8 cellular contexts compared by ENCODE assay signal in the genomic region with DNA sequence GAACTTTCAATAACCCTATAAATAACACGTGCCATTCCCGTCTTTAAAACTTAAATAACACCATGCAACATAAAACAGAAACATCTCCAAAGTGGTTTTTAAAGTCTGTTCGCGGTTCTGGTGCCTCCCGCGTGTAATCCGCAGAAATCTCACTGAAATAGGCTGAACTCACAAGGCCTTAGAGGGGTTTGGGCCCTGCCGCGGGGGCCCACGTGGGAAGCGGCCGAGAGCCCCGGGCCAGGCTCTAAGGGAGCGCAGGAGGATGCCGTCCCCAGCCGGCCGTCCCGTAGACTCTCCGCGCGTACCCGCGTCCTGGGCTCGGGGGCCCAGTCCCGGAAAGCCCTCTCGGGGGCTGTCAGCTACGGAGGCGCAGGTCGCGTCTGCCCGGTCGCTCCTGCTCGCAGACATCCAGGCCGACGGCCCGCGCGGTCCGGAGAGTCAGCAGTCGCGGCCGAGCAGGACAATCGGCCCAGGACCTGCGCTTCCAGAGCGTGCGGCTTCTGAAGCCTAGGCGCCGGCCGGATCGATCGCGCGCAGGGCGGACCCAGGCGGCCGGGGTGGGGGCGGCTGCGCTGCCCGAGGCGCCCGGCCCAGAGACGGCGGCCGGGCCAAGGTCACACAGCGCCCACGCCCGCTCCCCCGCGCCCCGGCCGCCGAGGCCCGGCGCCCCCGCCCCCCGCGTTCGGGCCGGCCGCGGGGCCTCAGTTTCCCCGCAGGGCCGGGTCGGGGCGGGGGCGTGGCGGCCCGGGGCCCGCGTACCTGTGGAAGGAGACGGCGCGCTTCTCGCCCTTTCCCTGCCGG. TPM values are rescaled to one million over a fixed set of nuclear protein-coding genes. Genes with fewer than 3 reads are reported as not detected.
DNase-seq lines count a peak whose midpoint lies in the region; ATAC-seq, FAIRE-seq and TF ChIP-seq lines count a peak whose summit lies in the region.

No MANE protein-coding gene starts in this region.

- CTCF ChIA-PET in GM12878 (lab: Yijun Ruan, JAX) = interaction anchor here (1.0 to 1.6 kb wide), 2 partner anchors 12 to 50 kb away, joined by 3 to 4 read pairs; a partner anchor contains a TSS

- intact Hi-C loops in GM12878 (cut with micrococcal nuclease; ENCODE audit: unreplicated experiment) = no loop called here

- peak overlapping the region; percentile 87 for H3K9ac ChIP-seq in GM12878 (ENCODE audit: control insufficient read depth, insufficient read depth, low read length)

- POLR2A ChIA-PET in GM12878 (lab: Charles Lee) = interaction anchor here (0.5 to 0.6 kb wide), 2 partner anchors 151 to 208 kb away, joined by 3 read pairs; no protein-coding TSS in a partner anchor

- ATAC-seq in GM18868 (IDR thresholded peaks at IDR 0.05; ENCODE audit: unreplicated experiment) = peak; percentile 30
- peak; percentile 34 for ATAC-seq in HG03064 (IDR thresholded peaks at IDR 0.05; ENCODE audit: low read depth, unreplicated experiment)
- peak; percentile 52 for ATAC-seq in GM12878

- in situ Hi-C loops in GM12878 (cut with MboI) = no loop called here

- peak overlapping the region; percentile 68 for H2AFZ ChIP-seq in GM12878 (ENCODE audit: control insufficient read depth, low read depth, low read length)

- H3K9me3 ChIP-seq in GM12878 (replicated peaks; ENCODE audit: control insufficient read depth, insufficient read depth, low read length) = no peaks in the 10 kb centered on the region; the same call in 1 of the 3 replicates

- peak overlapping the region; percentile 98 for H3K27ac ChIP-seq in GM12878 (ENCODE audit: control insufficient read depth, insufficient read depth)

- H4K20me1 ChIP-seq in GM12878 (ENCODE audit: control insufficient read depth, insufficient read depth) = no peaks in the 10 kb centered on the region

- no peak for TF ChIP-seq EP300 in GM12878 (IDR thresholded peaks at IDR 0.05; ENCODE audit: borderline replicate concordance in 1 of 2, control insufficient read depth in 1 of 2, low read depth in 2 of 2, low read length in 2 of 2)

- no TSS peak for BruUV-seq in GM12878 (replicated peaks; lab: Mats Ljungman, UMichigan)

- DNase-seq in AG08396 (ENCODE audit: low spot score) (peak; percentile 67), RPMI8226 (peak; percentile 51), GM12878 (ENCODE audit: low read depth, low spot score) (no peak), iPS-NIHi7 (ENCODE audit: extremely low spot score) (peak; percentile 63), superior temporal gyrus (ENCODE audit: extremely low spot score) (no peak)
- peak; percentile 25 for DNase-seq in stimulated activated CD4-positive, alpha-beta T cell treated with anti-CD3 and anti-CD28 coated beads, Interleukin-1b, Interleukin-23, amount 100 ng/mL, for 48 hours

- TF ChIP-seq POLR2A in GM12878 (IDR thresholded peaks at IDR 0.05; ENCODE audit: low read depth, low read length) = 0 out of 2 replicates have a peak, but pooled peaks have one; percentile 6

- peaks cover 12 to 21% of the 10 kb centered on the region in 2 experiments; a peak in 3 of 4 replicates for H3K36me3 ChIP-seq in GM12878 (ENCODE audit: control insufficient read depth in 2 of 2, insufficient read depth in 2 of 2, low read length in 1 of 2)

- SMC1A ChIA-PET in GM12878 (lab: Charles Lee; ENCODE audit: uncharacterized antibody, unreplicated experiment) = interaction anchor here (0.6 to 0.7 kb wide), 2 partner anchors 12 to 18 kb away, joined by 3 to 5 read pairs; no protein-coding TSS in a partner anchor

- H3K27me3 ChIP-seq in GM12878 (replicated peaks in 1 of 2; ENCODE audit: control insufficient read depth in 2 of 2, insufficient read depth in 2 of 2, low read length in 1 of 2) = no peaks in the 10 kb centered on the region

- peak overlapping the region; percentile 97 for H3K4me2 ChIP-seq in GM12878 (ENCODE audit: control insufficient read depth, insufficient read depth)

- H3K79me2 ChIP-seq in GM12878 (ENCODE audit: control insufficient read depth, insufficient read depth, low read length) = peaks cover 65% of the 10 kb centered on the region

- TF ChIP-seq RAD21 in GM12878 (IDR thresholded peaks at IDR 0.05; ENCODE audit: insufficient read depth, low read depth, low read length) = no peak

- peaks cover 11% of the 10 kb centered on the region for H3K4me1 ChIP-seq in GM12878 (ENCODE audit: control insufficient read depth, insufficient read depth, low read length)

- FAIRE-seq in GM12878 (lab: Jason Lieb, UNC) = no peak

- under 1% methylated on average over 59 of the region's 95 CpGs for whole genome bisulfite sequencing in GM12878 (ENCODE audit: insufficient coverage, insufficient replicate concordance, low lambda C conversion rate, missing lambda C conversion rate)

- H3K4me3 ChIP-seq in GM12878 = peak overlapping the region; percentile 84

- TF ChIP-seq CTCF in GM12878 (IDR thresholded peaks at IDR 0.05 in 2 of 3, conservative IDR thresholded peaks at IDR 0.05 in 1 of 3; ENCODE audit: control insufficient read depth in 2 of 3, extremely low read depth in 1 of 3, insufficient read depth in 1 of 3, low read depth in 3 of 3, low read length in 3 of 3) = no peak

- RAD21 ChIA-PET in GM12878 (lab: Charles Lee; ENCODE audit: unreplicated experiment) = no interaction called here

TF ChIP-seq in GM12878, 131 proteins besides CTCF, POLR2A, EP300 and RAD21 (continues in another document):
- peak; percentile 43 for TF ChIP-seq MXI1 (IDR thresholded peaks at IDR 0.05; ENCODE audit: low read depth, low read length)
- TF ChIP-seq RELA (IDR thresholded peaks at IDR 0.05; ENCODE audit: borderline replicate concordance, partially characterized antibody) = no peak
- TF ChIP-seq, protein P1, sequence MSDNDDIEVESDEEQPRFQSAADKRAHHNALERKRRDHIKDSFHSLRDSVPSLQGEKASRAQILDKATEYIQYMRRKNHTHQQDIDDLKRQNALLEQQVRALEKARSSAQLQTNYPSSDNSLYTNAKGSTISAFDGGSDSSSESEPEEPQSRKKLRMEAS (IDR thresholded peaks at IDR 0.05; ENCODE audit: low read depth, low read length) = 0 out of 2 replicates have a peak, but pooled peaks have one; percentile 21
- TF ChIP-seq LARP7 (IDR thresholded peaks at IDR 0.05) = peak; percentile 40; the same call in 1 of the 2 replicates
- no peak for TF ChIP-seq ZNF622 (IDR thresholded peaks at IDR 0.05)
- TF ChIP-seq DPF2 (IDR thresholded peaks at IDR 0.05) = peak; percentile 59; the same call in 1 of the 2 replicates
- peak; percentile 40 for TF ChIP-seq GATAD2B (conservative IDR thresholded peaks at IDR 0.05; ENCODE audit: low read depth)

RNA-seq across cellular contexts. Expression of a gene that starts 0.6 kb away (rescaled TPM):
- total RNA-seq in GM12878 (2013; cell fraction: nucleolus; rRNA removed) = 27.7 and 29.9 TPM in 2 replicates
- total RNA-seq in GM12878 (2014; rRNA removed) = 54.1 and 67.7 TPM in 2 replicates
- total RNA-seq in GM12878 (2014; rRNA removed; fragmentation: Illumina TruSeq; extraction: Trizol) = 33.4 and 40.5 TPM in 2 replicates
- total RNA-seq in GM12878 (2021) = 54.5 and 55.0 TPM in 2 replicates
- polyA plus RNA-seq in GM12878 (2011; ENCODE audit: low read depth) = 24.1 TPM
- polyA plus RNA-seq in GM12878 (2011; rRNA removed) = 12.2 and 31.2 TPM in 2 replicates
- 42.6 and 55.7 TPM in 2 replicates for polyA plus RNA-seq in GM12878 (2011; cell fraction: cytosol; rRNA removed)
- 29.3 and 37.3 TPM in 2 replicates for polyA plus RNA-seq in GM12878 (2011; cell fraction: nucleus; rRNA removed)
- 33.3 and 37.8 TPM in 2 replicates for polyA plus RNA-seq in GM12878 (2012)
- 5.8 and 32.0 TPM in 2 replicates for polyA plus RNA-seq in GM12878 (2014; fragmentation: Illumina TruSeq; extraction: Trizol)
- polyA plus RNA-seq in GM12878 (2014; fragmentation: Nextera tagmentation; extraction: Ambion mirVana) = 10 to 100 TPM; 12.9 to 22.7 TPM
- 63.6 and 68.8 TPM in 2 replicates for polyA plus RNA-seq in GM12878 (2014; rRNA removed)
- polyA plus RNA-seq in GM12878 (2016; fragmentation: Nextera tagmentation; extraction: Ambion mirVana) = 10 to 100 TPM; 48.5 to 49.3 TPM
- polyA minus RNA-seq in GM12878 (2011; rRNA and poly(A)+ RNA removed) = 32.8 and 41.6 TPM in 2 replicates
- polyA minus RNA-seq in GM12878 (2011; cell fraction: cytosol; rRNA and poly(A)+ RNA removed) = 20.6 and 22.6 TPM in 2 replicates
- polyA minus RNA-seq in GM12878 (2011; cell fraction: nucleus; rRNA and poly(A)+ RNA removed) = 8.9 and 17.8 TPM in 2 replicates

RNA-seq across cellular contexts. Expression of a gene that starts 1.1 kb away (rescaled TPM):
- 143 and 171 TPM in 2 replicates for total RNA-seq in GM12878 (2013; cell fraction: nucleolus; rRNA removed)
- total RNA-seq in GM12878 (2014; rRNA removed) = 59.6 and 76.2 TPM in 2 replicates
- total RNA-seq in GM12878 (2014; rRNA removed; fragmentation: Illumina TruSeq; extraction: Trizol) = 29.2 and 36.7 TPM in 2 replicates
- total RNA-seq in GM12878 (2021) = 61.0 and 69.2 TPM in 2 replicates
- 34.4 TPM for polyA plus RNA-seq in GM12878 (2011; ENCODE audit: low read depth)
- polyA plus RNA-seq in GM12878 (2011; rRNA removed) = 45.8 and 84.1 TPM in 2 replicates
- 77.3 and 96.6 TPM in 2 replicates for polyA plus RNA-seq in GM12878 (2011; cell fraction: cytosol; rRNA removed)
- polyA plus RNA-seq in GM12878 (2011; cell fraction: nucleus; rRNA removed) = 512 and 516 TPM in 2 replicates
- polyA plus RNA-seq in GM12878 (2012) = 52.9 and 59.3 TPM in 2 replicates
- 35.9 and 60.7 TPM in 2 replicates for polyA plus RNA-seq in GM12878 (2014; fragmentation: Illumina TruSeq; extraction: Trizol)
- polyA plus RNA-seq in GM12878 (2014; fragmentation: Nextera tagmentation; extraction: Ambion mirVana) = 1 to 10 TPM; 5.8 to 9.3 TPM
- 70.7 and 75.3 TPM in 2 replicates for polyA plus RNA-seq in GM12878 (2014; rRNA removed)
- polyA plus RNA-seq in GM12878 (2016; fragmentation: Nextera tagmentation; extraction: Ambion mirVana) = 10 to 100 TPM; 73.2 to 76.1 TPM
- polyA minus RNA-seq in GM12878 (2011; rRNA and poly(A)+ RNA removed) = 71.2 and 80.3 TPM in 2 replicates
- 28.2 and 28.9 TPM in 2 replicates for polyA minus RNA-seq in GM12878 (2011; cell fraction: cytosol; rRNA and poly(A)+ RNA removed)
- polyA minus RNA-seq in GM12878 (2011; cell fraction: nucleus; rRNA and poly(A)+ RNA removed) = 68.9 and 96.3 TPM in 2 replicates

RNA-seq across cellular contexts. Expression of a gene that starts 50.2 kb away (rescaled TPM):
- total RNA-seq in GM12878 (2013; cell fraction: nucleolus; rRNA removed) = 39.4 and 41.5 TPM in 2 replicates
- 75.7 and 80.5 TPM in 2 replicates for total RNA-seq in GM12878 (2014; rRNA removed)
- 40.7 and 43.5 TPM in 2 replicates for total RNA-seq in GM12878 (2014; rRNA removed; fragmentation: Illumina TruSeq; extraction: Trizol)
- total RNA-seq in GM12878 (2021) = 80.5 and 82.4 TPM in 2 replicates
- polyA plus RNA-seq in GM12878 (2011; ENCODE audit: low read depth) = 17.2 TPM
- 42.8 and 54.3 TPM in 2 replicates for polyA plus RNA-seq in GM12878 (2011; rRNA removed)
- polyA plus RNA-seq in GM12878 (2011; cell fraction: cytosol; rRNA removed) = 74.4 and 85.1 TPM in 2 replicates
- polyA plus RNA-seq in GM12878 (2011; cell fraction: nucleus; rRNA removed) = 60.3 and 64.3 TPM in 2 replicates
- 30.3 and 35.9 TPM in 2 replicates for polyA plus RNA-seq in GM12878 (2012)
- polyA plus RNA-seq in GM12878 (2014; fragmentation: Illumina TruSeq; extraction: Trizol) = 13.1 and 33.4 TPM in 2 replicates
- 10 to 100 TPM in 1 of 2 experiments, 1 to 10 TPM in 1; 7.0 to 20.5 TPM for polyA plus RNA-seq in GM12878 (2014; fragmentation: Nextera tagmentation; extraction: Ambion mirVana)
- 64.4 and 72.1 TPM in 2 replicates for polyA plus RNA-seq in GM12878 (2014; rRNA removed)
- polyA plus RNA-seq in GM12878 (2016; fragmentation: Nextera tagmentation; extraction: Ambion mirVana) = 100 to 1,000 TPM; 220 TPM
- polyA minus RNA-seq in GM12878 (2011; rRNA and poly(A)+ RNA removed) = 14.6 and 20.0 TPM in 2 replicates
- 12.0 and 17.3 TPM in 2 replicates for polyA minus RNA-seq in GM12878 (2011; cell fraction: cytosol; rRNA and poly(A)+ RNA removed)
- polyA minus RNA-seq in GM12878 (2011; cell fraction: nucleus; rRNA and poly(A)+ RNA removed) = 10.8 and 17.8 TPM in 2 replicates

Comparison
In these comparisons a context has a peak if more than half of its experiments do, and no peak if none do; other contexts are left out.
1. DNase-seq: peak in AG08396 (single experiment), RPMI8226 (single experiment), iPS-NIHi7 (single experiment) and stimulated activated CD4-positive, alpha-beta T cell treated with anti-CD3 and anti-CD28 coated beads, Interleukin-1b, Interleukin-23, amount 100 ng/mL, for 48 hours (single experiment); none in GM12878 (single experiment) and superior temporal gyrus (single experiment).
2. Peak in every context shown above with its lines, with median percentiles within 50 percentile points of each other: ATAC-seq.